In the genomic region with DNA sequence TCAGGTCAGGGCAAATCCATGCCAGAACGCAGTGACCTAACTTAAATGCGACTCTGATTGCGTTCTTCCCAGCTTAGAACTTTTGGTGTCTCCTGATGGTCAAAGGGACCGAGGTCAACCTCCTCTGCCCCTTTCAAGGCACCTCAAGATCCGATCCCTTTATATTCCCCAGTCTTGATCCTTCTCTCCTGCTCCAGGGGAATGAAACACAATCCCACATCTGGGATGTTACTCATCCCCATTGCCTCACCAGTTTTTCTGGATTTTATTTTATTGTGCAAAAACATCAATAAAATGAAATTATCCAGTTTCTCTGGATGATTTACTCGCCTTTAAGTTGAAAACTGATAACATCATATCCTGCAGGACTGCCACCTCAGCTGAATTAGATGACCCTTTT, we compare ENCODE assay signal across 9 cellular contexts. TPM values are rescaled to one million over a fixed set of nuclear protein-coding genes. Genes with fewer than 3 reads are reported as not detected.
A peak's percentile ranks its signal among the peaks of the same experiment; 100 is the strongest.
DNase-seq lines count a peak whose midpoint lies in the region; ATAC-seq and TF ChIP-seq lines count a peak whose summit lies in the region.
"Had no signal": no experiment of that assay in that cellular context is flagged by ENCODE, and none has a peak within 500 bp of the region (broad histone marks: within the 10 kb centered on the region; RNA-seq: fewer than 3 reads in every experiment).

No MANE protein-coding gene starts in this region.

- peaks cover 38% of the 10 kb centered on the region for H3K4me1 Mint-ChIP-seq in HFFc6 (ENCODE audit: low read depth)
- H3K4me1 Mint-ChIP-seq in naive B cell, result peaks cover 11 to 17% (median 16%) of the 10 kb centered on the region in 3 donors

- H3K36me3 Mint-ChIP-seq in HFFc6 (ENCODE audit: low read depth), result peaks cover 4% of the 10 kb centered on the region
- H3K36me3 Mint-ChIP-seq in naive B cell, result peaks cover 11 to 16% of the 10 kb centered on the region in 2 donors

- no peaks in the 10 kb centered on the region for H3K36me3 ChIP-seq in A673 (ENCODE audit: insufficient read depth, low read length, poor library complexity, severe bottlenecking)

- H3K27me3 Mint-ChIP-seq in HFFc6 (ENCODE audit: insufficient read depth) (no peaks in the 10 kb centered on the region; the same call in 1 of the 2 replicates), naive B cell (peaks cover 25 to 37% (median 31%) of the 10 kb centered on the region in 3 donors)

- DNase-seq in AG10803 (ENCODE audit: low read depth), result peak; percentile 19
- DNase-seq in HFFc6, result no peak
- no peak for DNase-seq in dorsolateral prefrontal cortex
- no peak for DNase-seq in naive B cell
- DNase-seq in NCI-H524 (lab: John Stamatoyannopoulos, UW), result no peak
- DNase-seq in stimulated activated CD4-positive, alpha-beta T cell treated with anti-CD3 and anti-CD28 coated beads, Interleukin-2, amount 100 ng/mL, for 24 hours, result no peak
- no peak for DNase-seq in SIG-M5 (lab: John Stamatoyannopoulos, UW)
- no peak for DNase-seq in A673 (ENCODE audit: low spot score)
- DNase-seq: activated gamma-delta T cell treated with Interleukin-2 at 50 U/mL for 16 hours had no signal

- no peak overlapping the region for H3K27ac Mint-ChIP-seq in HFFc6
- no peak overlapping the region for H3K27ac Mint-ChIP-seq in naive B cell

- CTCF ChIA-PET in A673 (lab: Charles Lee), result no interaction called here

- POLR2A ChIA-PET in A673 (lab: Charles Lee; ENCODE audit: low non-redundant PET), result no interaction called here

- no peaks in the 10 kb centered on the region for H3K4me1 ChIP-seq in A673 (ENCODE audit: insufficient read depth, low read length, poor library complexity, severe bottlenecking)

- intact Hi-C loops in dorsolateral prefrontal cortex (cut with DNase I) (no loop called here), A673 (cut with micrococcal nuclease; ENCODE audit: unreplicated experiment) (no loop called here)

- H3K4me3 Mint-ChIP-seq in HFFc6 (peak overlapping the region; percentile 72), naive B cell (peak overlapping the region; percentile 40 to 78 (median 62))

- H3K27ac ChIP-seq in dorsolateral prefrontal cortex (no peak overlapping the region), A673 (ENCODE audit: low read depth, low read length, poor library complexity, severe bottlenecking) (no peak overlapping the region)

- no peaks in the 10 kb centered on the region for H3K27me3 ChIP-seq in dorsolateral prefrontal cortex
- H3K27me3 ChIP-seq in A673 (replicated peaks; ENCODE audit: insufficient read depth, low read depth, low read length, poor library complexity), result no peaks in the 10 kb centered on the region

- TF ChIP-seq CTCF in AG10803 (conservative IDR thresholded peaks at IDR 0.05; ENCODE audit: low read length) (no peak), HFFc6 (IDR thresholded peaks at IDR 0.05) (no peak), dorsolateral prefrontal cortex (IDR thresholded peaks at IDR 0.05 in 54 of 56, conservative IDR thresholded peaks at IDR 0.05 in 2 of 56; ENCODE audit: low read depth in 1 of 56, partially characterized antibody in 56 of 56) (no peak), A673 (conservative IDR thresholded peaks at IDR 0.05; ENCODE audit: low read depth, low read length) (no peak)

- no peaks in the 10 kb centered on the region for H3K9me3 ChIP-seq in A673 (ENCODE audit: low read depth, low read length, poor library complexity, severe bottlenecking)

- no TSS peak for BruUV-seq in A673 (replicated peaks; lab: Mats Ljungman, UMichigan)

- H3K9me3 Mint-ChIP-seq in HFFc6 (no peaks in the 10 kb centered on the region), naive B cell (peaks cover 0 to 14% (median 6%) of the 10 kb centered on the region in 7 donors)

- no peak for ATAC-seq in naive B cell (ENCODE audit: low read depth in 2 of 2)

- H3K4me3 ChIP-seq in AG10803 (ENCODE audit: low read length) (peak overlapping the region; percentile 64), dorsolateral prefrontal cortex (peak overlapping the region in 50 of 59 donors; percentile 49 to 79 (median 65)), A673 (ENCODE audit: low read depth, low read length, poor library complexity, severe bottlenecking) (no peak overlapping the region)

RNA-seq across cellular contexts. Expression of gene IRAK1BP1, which starts 43.9 kb away (rescaled TPM):
- 1 to 10 TPM; 1.8 to 2.6 (median 2.3) TPM for total RNA-seq in HFFc6 (2021; fragmentation: NEBNext Ultra II Directional; extraction: Animal tissue kit (Norgen Biotek cat#: 25700))
- total RNA-seq in dorsolateral prefrontal cortex (10 to 100 TPM in 60 of 120 experiments, 1 to 10 TPM in 60; 5.5 to 15.5 (median 10.0) TPM), A673 (2021) (6.2 and 6.6 TPM in 2 replicates)
- polyA plus RNA-seq in naive B cell (ENCODE audit: low read depth in 6 of 6), result 1 to 10 TPM; 1.7 to 2.6 (median 2.2) TPM
